8 cellular contexts compared by ENCODE assay signal in genomic region chr20:956330-956951, GRCh38. TPM values are rescaled to one million over a fixed set of nuclear protein-coding genes. Genes with fewer than 3 reads are reported as not detected.
DNase-seq lines count a peak whose midpoint lies in the region; ATAC-seq and TF ChIP-seq lines count a peak whose summit lies in the region.

No MANE protein-coding gene starts in this region.

- peak; percentile 98 for TF ChIP-seq CTCF in GM12872 (IDR thresholded peaks at IDR 0.05; ENCODE audit: insufficient read depth, low read depth, low read length)
- peak; percentile 98 for TF ChIP-seq CTCF in fibroblast of villous mesenchyme (IDR thresholded peaks at IDR 0.05; ENCODE audit: insufficient read depth, low read depth, low read length)

- H3K27me3 Mint-ChIP-seq in activated T-helper 17 cell treated with anti-CD3 and anti-CD28 coated beads, Interleukin-2, amount 50 U/mL, for 72 hours, result peaks cover 39% of the 10 kb centered on the region

- H3K36me3 Mint-ChIP-seq in activated T-helper 17 cell treated with anti-CD3 and anti-CD28 coated beads, Interleukin-2, amount 50 U/mL, for 72 hours (ENCODE audit: low read depth), result no peaks in the 10 kb centered on the region

- no peaks in the 10 kb centered on the region for H3K4me1 Mint-ChIP-seq in activated T-helper 17 cell treated with anti-CD3 and anti-CD28 coated beads, Interleukin-2, amount 50 U/mL, for 72 hours

- no peaks in the 10 kb centered on the region for H3K9me3 Mint-ChIP-seq in activated T-helper 17 cell treated with anti-CD3 and anti-CD28 coated beads, Interleukin-2, amount 50 U/mL, for 72 hours

- peak; percentile 58 for DNase-seq in HT1080 (ENCODE audit: low read depth)
- DNase-seq in RKO (ENCODE audit: low spot score), result peak; percentile 70
- peak; percentile 52 for DNase-seq in fibroblast of villous mesenchyme (ENCODE audit: low read depth)
- DNase-seq in nucleus accumbens (lab: John Stamatoyannopoulos, UW), result peak in 47 of 56 donors; percentile 4 to 75 (median 37)
- DNase-seq in superior temporal gyrus (ENCODE audit: extremely low spot score), result peak; percentile 71
- DNase-seq in mesenteric fat pad (ENCODE audit: low spot score), result no peak

- peak; percentile 85 for ATAC-seq in activated T-helper 17 cell treated with anti-CD3 and anti-CD28 coated beads, Interleukin-2, amount 50 U/mL, for 72 hours (replicated peaks)

- no peak overlapping the region for H3K4me3 Mint-ChIP-seq in activated T-helper 17 cell treated with anti-CD3 and anti-CD28 coated beads, Interleukin-2, amount 50 U/mL, for 72 hours

- no peak overlapping the region for H3K27ac Mint-ChIP-seq in activated T-helper 17 cell treated with anti-CD3 and anti-CD28 coated beads, Interleukin-2, amount 50 U/mL, for 72 hours

- H3K4me3 ChIP-seq in fibroblast of villous mesenchyme (ENCODE audit: low read depth, low read length), result no peak overlapping the region

RNA-seq across cellular contexts. Expression of gene ANGPT4, which starts 40.3 kb away (rescaled TPM):
- 0.02 TPM in 1 of 2 replicates, not detected in the other for total RNA-seq in HT1080 (2014; rRNA removed; shearing (Covaris generic))
- polyA plus RNA-seq in HT1080 (2015; cell fraction: cytosol; rRNA removed), result 0.01 TPM in 1 of 2 replicates, not detected in the other
- polyA plus RNA-seq in HT1080 (2015; cell fraction: nucleus; rRNA removed), result 0.02 TPM in 1 of 2 replicates, not detected in the other
- under 1 TPM in 1 of 2 donors, not detected in 1; 0.06 TPM for total RNA-seq in activated T-helper 17 cell treated with anti-CD3 and anti-CD28 coated beads, Interleukin-2, amount 50 U/mL, for 72 hours
- total RNA-seq in fibroblast of villous mesenchyme (not detected in 2 replicates), mesenteric fat pad (0.42 TPM)

RNA-seq across cellular contexts. Expression of gene RSPO4, which starts 45.7 kb away (rescaled TPM):
- 0.30 and 0.32 TPM in 2 replicates for total RNA-seq in HT1080 (2014; rRNA removed; shearing (Covaris generic))
- polyA plus RNA-seq in HT1080 (2015; cell fraction: cytosol; rRNA removed), result 0.28 TPM in 2 replicates
- polyA plus RNA-seq in HT1080 (2015; cell fraction: nucleus; rRNA removed), result 0.32 and 0.49 TPM in 2 replicates
- not detected for total RNA-seq in activated T-helper 17 cell treated with anti-CD3 and anti-CD28 coated beads, Interleukin-2, amount 50 U/mL, for 72 hours
- total RNA-seq in fibroblast of villous mesenchyme, result not detected in 2 replicates
- total RNA-seq in mesenteric fat pad, result not detected
